In genomic region chr6:42782689-42783176, GRCh38 we compare ENCODE assay signal across 8 cellular contexts. TPM values are rescaled to one million over a fixed set of nuclear protein-coding genes. Genes with fewer than 3 reads are reported as not detected.
DNase-seq lines count a peak whose midpoint lies in the region; ATAC-seq, FAIRE-seq and TF ChIP-seq lines count a peak whose summit lies in the region.

No MANE protein-coding gene starts in this region.

- WGBS in smooth muscle cell (ENCODE audit: low lambda C conversion rate): 0% methylated on average over 21 of the region's 51 CpGs

- H3K4me1 ChIP-seq in smooth muscle cell (ENCODE audit: low read depth): peaks cover 11% of the 10 kb centered on the region

- H3K9ac ChIP-seq in smooth muscle cell (ENCODE audit: low read depth): peak overlapping the region; percentile 98

- H3K36me3 ChIP-seq in bronchial epithelial cell (ENCODE audit: control insufficient read depth, insufficient read depth, low read length) (no peaks in the 10 kb centered on the region), smooth muscle cell (ENCODE audit: low read depth) (no peaks in the 10 kb centered on the region)

- H3K27me3 ChIP-seq in bronchial epithelial cell (ENCODE audit: control insufficient read depth, insufficient read depth, low read length) (no peaks in the 10 kb centered on the region), smooth muscle cell (ENCODE audit: low read depth) (no peaks in the 10 kb centered on the region)

- H2AFZ ChIP-seq in smooth muscle cell (ENCODE audit: low read depth): no peak overlapping the region

- TF ChIP-seq CTCF in bronchial epithelial cell (IDR thresholded peaks at IDR 0.05; ENCODE audit: insufficient read depth, low read length, severe bottlenecking) (no peak), smooth muscle cell (IDR thresholded peaks at IDR 0.05; ENCODE audit: borderline replicate concordance, insufficient read depth, poor library complexity, severe bottlenecking) (no peak)

- H3K27ac ChIP-seq in smooth muscle cell (ENCODE audit: low read depth): peak overlapping the region; percentile 99

- peak; percentile 63 for DNase-seq in DMS79 treated with DMSO at 0.1 percent for 48 hours (lab: John Stamatoyannopoulos, UW)
- peak; percentile 65 for DNase-seq in NCI-H2171 (lab: John Stamatoyannopoulos, UW)
- DNase-seq in activated CD4-positive, CD25-positive, alpha-beta regulatory T cell (lab: John Stamatoyannopoulos, UW): peak; percentile 50 to 69 (median 61)
- DNase-seq in bronchial epithelial cell (ENCODE audit: low read depth): peak; percentile 68
- DNase-seq in iris pigment epithelial cell (ENCODE audit: low read depth): peak; percentile 90
- DNase-seq in smooth muscle cell (lab: John Stamatoyannopoulos, UW; ENCODE audit: unreplicated experiment): peak; percentile 55

- H3K4me3 ChIP-seq in bronchial epithelial cell (ENCODE audit: low read depth, low read length) (peak overlapping the region; percentile 93), smooth muscle cell (peak overlapping the region; percentile 74)

- ATAC-seq in HG02759 (IDR thresholded peaks at IDR 0.05; ENCODE audit: unreplicated experiment) (peak; percentile 23), HG02870 (IDR thresholded peaks at IDR 0.05; ENCODE audit: unreplicated experiment) (no peak)

- H4K20me1 ChIP-seq in smooth muscle cell (ENCODE audit: low read depth): no peaks in the 10 kb centered on the region

- peaks cover 4% of the 10 kb centered on the region for H3F3A ChIP-seq in smooth muscle cell (ENCODE audit: low read depth)

- no peaks in the 10 kb centered on the region for H3K9me3 ChIP-seq in smooth muscle cell (replicated peaks; ENCODE audit: low read depth)

- H3K4me2 ChIP-seq in smooth muscle cell: peak overlapping the region; percentile 92

- peaks cover 43% of the 10 kb centered on the region for H3K79me2 ChIP-seq in smooth muscle cell (ENCODE audit: low read depth)

- FAIRE-seq in bronchial epithelial cell (lab: Jason Lieb, UNC): no peak

RNA-seq across cellular contexts. Expression of gene BICRAL, which starts 0.9 kb away (rescaled TPM):
- total RNA-seq in bronchial epithelial cell (3.1 and 3.9 TPM in 2 replicates), smooth muscle cell (7.2 and 7.9 TPM in 2 replicates)
- polyA plus RNA-seq in smooth muscle cell: 1.4 and 2.7 TPM in 2 replicates

RNA-seq across cellular contexts. Expression of gene TBCC, which starts 36.8 kb away (rescaled TPM):
- 31.0 and 36.6 TPM in 2 replicates for total RNA-seq in bronchial epithelial cell
- 30.1 and 31.5 TPM in 2 replicates for total RNA-seq in smooth muscle cell
- 31.8 and 41.5 TPM in 2 replicates for polyA plus RNA-seq in smooth muscle cell
